In genomic region chr5:393846-394275, GRCh38 we compare ENCODE assay signal across 13 cellular contexts. TPM values are rescaled to one million over a fixed set of nuclear protein-coding genes. Genes with fewer than 3 reads are reported as not detected.
A peak's percentile ranks its signal among the peaks of the same experiment; 100 is the strongest.
DNase-seq lines count a peak whose midpoint lies in the region; ATAC-seq and TF ChIP-seq lines count a peak whose summit lies in the region.
"Had no signal": no experiment of that assay in that cellular context is flagged by ENCODE, and none has a peak within 500 bp of the region (broad histone marks: within the 10 kb centered on the region; RNA-seq: fewer than 3 reads in every experiment).

No MANE protein-coding gene starts in this region.

- H4K20me1 ChIP-seq in OCI-LY1 (ENCODE audit: insufficient read depth, low read length) = no peaks in the 10 kb centered on the region

- no peaks in the 10 kb centered on the region for H3K79me2 ChIP-seq in OCI-LY1 (ENCODE audit: insufficient read depth, low read length)

- H3K27ac ChIP-seq in OCI-LY1 (ENCODE audit: low read depth, low read length, poor library complexity, severe bottlenecking) = peak overlapping the region; percentile 95
- H3K27ac ChIP-seq: tibial artery had no signal

- H3K9me3 ChIP-seq in OCI-LY1 (ENCODE audit: low read length) = no peaks in the 10 kb centered on the region
- H3K9me3 ChIP-seq in skeletal muscle satellite cell (replicated peaks; ENCODE audit: low read length) = no peaks in the 10 kb centered on the region
- H3K9me3 ChIP-seq: tibial artery had no signal

- peaks cover 60% of the 10 kb centered on the region for H3K36me3 Mint-ChIP-seq in dendritic cell treated with granulocyte-macrophage colony-stimulating factor and Interleukin-4, amounts not matched to agents 40 ng/mL and 50 ng/mL, for 4 days (ENCODE audit: low read depth)

- H2AFZ ChIP-seq in OCI-LY1 (ENCODE audit: low read length) = no peak overlapping the region

- H3K9ac ChIP-seq in OCI-LY1 (ENCODE audit: low read length) (peak overlapping the region; percentile 59; the same call in 1 of the 2 replicates), skeletal muscle satellite cell (ENCODE audit: low read depth, low read length) (peak overlapping the region; percentile 5)

- no peak for ATAC-seq in HG02623 (IDR thresholded peaks at IDR 0.05; ENCODE audit: unreplicated experiment)

- peaks cover 78% of the 10 kb centered on the region for H3K4me1 ChIP-seq in OCI-LY1 (ENCODE audit: insufficient read depth, low read length, severe bottlenecking)
- H3K4me1 ChIP-seq in skeletal muscle satellite cell (ENCODE audit: control insufficient read depth, insufficient read depth, low read length) = peaks cover 42% of the 10 kb centered on the region
- H3K4me1 ChIP-seq: tibial artery had no signal

- no peaks in the 10 kb centered on the region for H3K9me3 Mint-ChIP-seq in dendritic cell treated with granulocyte-macrophage colony-stimulating factor and Interleukin-4, amounts not matched to agents 40 ng/mL and 50 ng/mL, for 4 days
- H3K9me3 Mint-ChIP-seq: neural crest cell had no signal

- peaks cover 80% of the 10 kb centered on the region for H3K4me1 Mint-ChIP-seq in dendritic cell treated with granulocyte-macrophage colony-stimulating factor and Interleukin-4, amounts not matched to agents 40 ng/mL and 50 ng/mL, for 4 days (ENCODE audit: low read depth)

- H3K27me3 ChIP-seq in OCI-LY1 (ENCODE audit: insufficient read depth, low read length) (no peaks in the 10 kb centered on the region), skeletal muscle satellite cell (ENCODE audit: control insufficient read depth, insufficient read depth, low read length) (no peaks in the 10 kb centered on the region)

- intact Hi-C loops in dendritic cell treated with granulocyte-macrophage colony-stimulating factor and Interleukin-4, amounts not matched to agents 40 ng/mL and 50 ng/mL, for 4 days (cut with micrococcal nuclease) = no loop called here

- no peaks in the 10 kb centered on the region for H3K9me2 ChIP-seq in OCI-LY1 (ENCODE audit: low read depth, low read length)

- H3K36me3 ChIP-seq in OCI-LY1 (ENCODE audit: insufficient read depth, low read length) = no peaks in the 10 kb centered on the region
- peaks cover 14% of the 10 kb centered on the region for H3K36me3 ChIP-seq in skeletal muscle satellite cell (ENCODE audit: insufficient read depth, low read length)
- H3K36me3 ChIP-seq: tibial artery had no signal

- peak overlapping the region; percentile 51 for H3K4me3 ChIP-seq in OCI-LY1 (ENCODE audit: low read depth, low read length, poor library complexity, severe bottlenecking)
- no peak overlapping the region for H3K4me3 ChIP-seq in skeletal muscle satellite cell (ENCODE audit: low read length)
- H3K4me3 ChIP-seq: tibial artery had no signal

- peak overlapping the region; percentile 88 for H3K27ac Mint-ChIP-seq in dendritic cell treated with granulocyte-macrophage colony-stimulating factor and Interleukin-4, amounts not matched to agents 40 ng/mL and 50 ng/mL, for 4 days
- H3K27ac Mint-ChIP-seq: B cell had no signal

- no peak for TF ChIP-seq CTCF in OCI-LY1 (IDR thresholded peaks at IDR 0.05; ENCODE audit: low read length)

- H3F3A ChIP-seq in OCI-LY1 (ENCODE audit: insufficient read depth, low read length) = no peaks in the 10 kb centered on the region

- DNase-seq in activated CD8-positive, alpha-beta memory T cell treated with anti-CD3 and anti-CD28 coated beads for 24 hours = peak; percentile 60
- no peak for DNase-seq in activated CD8-positive, alpha-beta memory T cell treated with anti-CD3 and anti-CD28 coated beads, Interleukin-2, amount 50 U/mL, for 4 hours
- DNase-seq in activated gamma-delta T cell (lab: John Stamatoyannopoulos, UW) (no peak), NCI-H446 treated with DMSO at 0.1 percent for 48 hours (lab: John Stamatoyannopoulos, UW) (no peak)
- DNase-seq: NCI-H2227 treated with DMSO at 0.1 percent for 48 hours; stimulated activated CD4-positive, alpha-beta T cell treated with anti-CD3 and anti-CD28 coated beads, Interleukin-4, amount 100 ng/mL, for 24 hours had no signal

- peak overlapping the region; percentile 57 for H3K4me2 ChIP-seq in OCI-LY1 (ENCODE audit: low read length)
- no peak overlapping the region for H3K4me2 ChIP-seq in skeletal muscle satellite cell (ENCODE audit: low read length)

- no peak overlapping the region for H3K4me3 Mint-ChIP-seq in dendritic cell treated with granulocyte-macrophage colony-stimulating factor and Interleukin-4, amounts not matched to agents 40 ng/mL and 50 ng/mL, for 4 days
- H3K4me3 Mint-ChIP-seq: B cell, neural crest cell had no signal

- no peaks in the 10 kb centered on the region for H3K27me3 Mint-ChIP-seq in dendritic cell treated with granulocyte-macrophage colony-stimulating factor and Interleukin-4, amounts not matched to agents 40 ng/mL and 50 ng/mL, for 4 days

RNA-seq across cellular contexts. Expression of gene EXOC3, which starts 49.1 kb away (rescaled TPM):
- 22.7 and 30.2 TPM in 2 replicates for total RNA-seq in skeletal muscle satellite cell (2012; rRNA removed)
